ENCODE assay signal across 11 cellular contexts in the genomic region with DNA sequence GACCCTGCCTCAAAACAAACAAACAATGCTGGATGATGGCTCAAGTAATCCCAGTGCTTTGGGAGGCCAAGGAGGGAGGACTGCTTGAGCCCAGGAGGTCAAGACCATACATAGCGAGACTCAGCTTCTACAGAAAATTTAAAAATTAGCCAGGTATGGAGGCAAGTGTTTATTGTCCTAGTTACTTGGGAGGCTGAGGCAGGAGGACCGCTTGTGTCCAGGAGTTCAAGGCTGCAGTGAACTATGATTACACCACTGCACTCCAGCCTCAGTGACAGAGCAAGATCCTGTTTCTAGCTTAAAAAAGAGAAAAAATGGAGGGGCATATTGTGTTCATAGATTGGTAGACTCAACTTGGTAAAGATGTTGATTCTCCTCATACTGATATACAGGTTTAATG.
"Had no signal": no experiment of that assay in that cellular context is flagged by ENCODE, and none has a peak within 500 bp of the region (broad histone marks: within the 10 kb centered on the region; RNA-seq: fewer than 3 reads in every experiment).

No MANE protein-coding gene starts in this region.

- H3K4me3 ChIP-seq: GM23248, GM23338, HAP-1 had no signal

- DNase-seq: GM23248, GOT3, H7, H9, HCEC 1CT, HFFc6 had no signal

- H2AFZ ChIP-seq: GM23248, GM23338 had no signal

- H3K27ac ChIP-seq: GM23248 had no signal

- H3K9ac ChIP-seq: GM23248 had no signal

- H3K36me3 ChIP-seq: HAP-1 had no signal

- H3K4me1 ChIP-seq: HAP-1 had no signal

- FAIRE-seq: H1, H54 had no signal

- ATAC-seq: GM23338, HCT116 had no signal

- H3K4me2 ChIP-seq: GM23338 had no signal
